In genomic region chr10:46030091-46030937, GRCh38 we compare ENCODE assay signal across 8 cellular contexts. TPM values are rescaled to one million over a fixed set of nuclear protein-coding genes. Genes with fewer than 3 reads are reported as not detected.
DNase-seq lines count a peak whose midpoint lies in the region; ATAC-seq, FAIRE-seq and TF ChIP-seq lines count a peak whose summit lies in the region.

TSS of gene NCOA4 (minus strand) at chr10:46030623. CDS start at chr10:46016680, 13,943 bp downstream.

- H3K4me1 ChIP-seq in astrocyte (ENCODE audit: insufficient read depth, low read length) (peaks cover 30% of the 10 kb centered on the region), hepatocyte (ENCODE audit: insufficient read depth) (peaks cover 14% of the 10 kb centered on the region)

- no peaks in the 10 kb centered on the region for H3K27me3 Mint-ChIP-seq in T-helper 2 cell treated with Interferon-gamma antibody and Interleukin-4, amounts not matched to agents 5 μg/mL and 100 μg/mL, for 36 hours (ENCODE audit: low read depth)
- no peaks in the 10 kb centered on the region for H3K27me3 Mint-ChIP-seq in astrocyte (ENCODE audit: low read depth, unreplicated experiment)

- DNase-seq in NCI-H187 treated with DMSO at 0.1 percent for 48 hours (lab: John Stamatoyannopoulos, UW): peak; percentile 77
- peak; percentile 95 for DNase-seq in T-helper 2 cell treated with Interferon-gamma antibody and Interleukin-4, amounts not matched to agents 5 μg/mL and 100 μg/mL, for 36 hours (ENCODE audit: low spot score)
- peak; percentile 94 for DNase-seq in astrocyte (ENCODE audit: low read depth)
- DNase-seq in hepatocyte (ENCODE audit: low spot score): peak; percentile 100
- peak; percentile 97 for DNase-seq in retina
- no peak for DNase-seq in cortex of kidney (lab: John Stamatoyannopoulos, UW)

- H3K27ac ChIP-seq in astrocyte (ENCODE audit: low read depth, low read length) (peak within 1 kb of the TSS; percentile 93), hepatocyte (peak within 1 kb of the TSS; percentile 96)

- TF ChIP-seq CTCF in astrocyte (IDR thresholded peaks at IDR 0.05; ENCODE audit: insufficient read depth, low read depth, low read length): peak; percentile 93
- TF ChIP-seq CTCF in hepatocyte (IDR thresholded peaks at IDR 0.05; ENCODE audit: poor library complexity): peak; percentile 54

- H3K9me3 Mint-ChIP-seq in T-helper 2 cell treated with Interferon-gamma antibody and Interleukin-4, amounts not matched to agents 5 μg/mL and 100 μg/mL, for 36 hours: no peaks in the 10 kb centered on the region
- no peaks in the 10 kb centered on the region for H3K9me3 Mint-ChIP-seq in astrocyte (ENCODE audit: unreplicated experiment)

- H3K9me3 ChIP-seq in astrocyte (ENCODE audit: insufficient read depth, low read depth, low read length) (no peaks in the 10 kb centered on the region), hepatocyte (ENCODE audit: low read depth) (no peaks in the 10 kb centered on the region)

- H2AFZ ChIP-seq in astrocyte (ENCODE audit: low read depth, low read length) (peak within 1 kb of the TSS; percentile 84), hepatocyte (peak within 1 kb of the TSS; percentile 97)

- H3K4me1 Mint-ChIP-seq in T-helper 2 cell treated with Interferon-gamma antibody and Interleukin-4, amounts not matched to agents 5 μg/mL and 100 μg/mL, for 36 hours (ENCODE audit: low read depth): peaks cover 36% of the 10 kb centered on the region
- H3K4me1 Mint-ChIP-seq in astrocyte (ENCODE audit: low read depth, unreplicated experiment): peaks cover 39% of the 10 kb centered on the region

- peak within 1 kb of the TSS; percentile 97 for H3K27ac Mint-ChIP-seq in T-helper 2 cell treated with Interferon-gamma antibody and Interleukin-4, amounts not matched to agents 5 μg/mL and 100 μg/mL, for 36 hours
- H3K27ac Mint-ChIP-seq in astrocyte (ENCODE audit: unreplicated experiment): peak within 1 kb of the TSS; percentile 97

- H3K9me2 ChIP-seq in hepatocyte (replicated peaks; ENCODE audit: insufficient read depth): no peaks in the 10 kb centered on the region

- H3K79me2 ChIP-seq in astrocyte (ENCODE audit: insufficient read depth, low read length) (peaks cover 52% of the 10 kb centered on the region), hepatocyte (peaks cover 45% of the 10 kb centered on the region)

- H3K9ac ChIP-seq in astrocyte (ENCODE audit: low read length): peak within 1 kb of the TSS; percentile 97

- H3K4me3 Mint-ChIP-seq in T-helper 2 cell treated with Interferon-gamma antibody and Interleukin-4, amounts not matched to agents 5 μg/mL and 100 μg/mL, for 36 hours: peak within 1 kb of the TSS; percentile 99
- peak within 1 kb of the TSS; percentile 99 for H3K4me3 Mint-ChIP-seq in astrocyte (ENCODE audit: unreplicated experiment)

- H3K36me3 ChIP-seq in astrocyte (ENCODE audit: insufficient read depth, low read length) (no peaks in the 10 kb centered on the region), hepatocyte (replicated peaks; ENCODE audit: insufficient read depth, low read depth) (no peaks in the 10 kb centered on the region)

- H3K27me3 ChIP-seq in astrocyte (ENCODE audit: insufficient read depth, low read length) (peaks cover 2% of the 10 kb centered on the region), hepatocyte (no peaks in the 10 kb centered on the region)

- H3K36me3 Mint-ChIP-seq in T-helper 2 cell treated with Interferon-gamma antibody and Interleukin-4, amounts not matched to agents 5 μg/mL and 100 μg/mL, for 36 hours (ENCODE audit: low read depth): peaks cover 15% of the 10 kb centered on the region
- H3K36me3 Mint-ChIP-seq in astrocyte (ENCODE audit: low read depth, unreplicated experiment): no peaks in the 10 kb centered on the region

- H4K20me1 ChIP-seq in astrocyte (ENCODE audit: insufficient read depth, low read length): peaks cover 45% of the 10 kb centered on the region
- H4K20me1 ChIP-seq in hepatocyte (ENCODE audit: insufficient read depth, poor library complexity, severe bottlenecking): peaks cover 30% of the 10 kb centered on the region

- H3K4me3 ChIP-seq in astrocyte (ENCODE audit: insufficient read depth, low read depth, low read length) (peak within 1 kb of the TSS; percentile 82), hepatocyte (peak within 1 kb of the TSS; percentile 89)

- ATAC-seq in GM18502 (IDR thresholded peaks at IDR 0.05; ENCODE audit: poor library complexity, unreplicated experiment) (peak; percentile 98), HG02970 (IDR thresholded peaks at IDR 0.05; ENCODE audit: low FRiP score, unreplicated experiment) (peak; percentile 96)

- WGBS in hepatocyte (ENCODE audit: low lambda C conversion rate, missing lambda C conversion rate): 2% methylated on average over 45 of the region's 59 CpGs

- H3K4me2 ChIP-seq in astrocyte (ENCODE audit: low read length) (peak within 1 kb of the TSS; percentile 90), hepatocyte (peak within 1 kb of the TSS; percentile 93)

- no peak for FAIRE-seq in astrocyte (lab: Jason Lieb, UNC)

RNA-seq across cellular contexts. Expression of gene NCOA4, which starts in this region (rescaled TPM):
- total RNA-seq in astrocyte: 116 and 120 TPM in 2 replicates
- 171 and 174 TPM in 2 replicates for total RNA-seq in hepatocyte
- 66.9 and 81.8 TPM in 2 replicates for polyA plus RNA-seq in hepatocyte
